8 cellular contexts compared by ENCODE assay signal in genomic region chr15:78872155-78872971, GRCh38. TPM values are rescaled to one million over a fixed set of nuclear protein-coding genes. Genes with fewer than 3 reads are reported as not detected.
A peak's percentile ranks its signal among the peaks of the same experiment; 100 is the strongest.
DNase-seq lines count a peak whose midpoint lies in the region; ATAC-seq and TF ChIP-seq lines count a peak whose summit lies in the region.

Gene MORF4L1, plus strand, starts transcription at chr15:78872890. Its CDS starts 128 bp downstream, at chr15:78873018.

- DNase-seq in AG10803 (ENCODE audit: low read depth) (peak; percentile 95), NCI-H524 treated with DMSO at 0.1 percent for 48 hours (lab: John Stamatoyannopoulos, UW) (peak; percentile 80), chondrocyte (ENCODE audit: low spot score) (peak; percentile 99), kidney epithelial cell (ENCODE audit: low read depth) (peak; percentile 85)
- DNase-seq in activated CD4-positive, alpha-beta T cell treated with anti-CD3 and anti-CD28 coated beads for 4 hours = peak; percentile 91 to 92
- peak; percentile 94 for DNase-seq in stimulated activated CD4-positive, alpha-beta T cell treated with anti-CD3 and anti-CD28 coated beads, Interleukin-15, amount 100 ng/mL, for 1 hour (ENCODE audit: low read depth in 1 of 2, low spot score in 1 of 2)

- H3K27ac Mint-ChIP-seq in chondrocyte (ENCODE audit: unreplicated experiment) = peak within 1 kb of the TSS; percentile 100

- H3K4me3 ChIP-seq in AG10803 (ENCODE audit: low read length) = peak within 1 kb of the TSS; percentile 100
- H3K4me3 ChIP-seq in kidney epithelial cell (ENCODE audit: low read depth, low read length) = peak within 1 kb of the TSS; percentile 100

- no peaks in the 10 kb centered on the region for H3K9me3 Mint-ChIP-seq in chondrocyte (ENCODE audit: low read depth)

- H3K4me3 Mint-ChIP-seq in chondrocyte (ENCODE audit: unreplicated experiment) = peak within 1 kb of the TSS; percentile 100

- H3K4me1 Mint-ChIP-seq in chondrocyte (ENCODE audit: low read depth) = peaks cover 35% of the 10 kb centered on the region

- no peaks in the 10 kb centered on the region for H3K36me3 Mint-ChIP-seq in chondrocyte (ENCODE audit: low read depth)

- peak; percentile 76 for ATAC-seq in GM19328 (IDR thresholded peaks at IDR 0.05; ENCODE audit: unreplicated experiment)
- peak; percentile 79 for ATAC-seq in HG03460 (IDR thresholded peaks at IDR 0.05; ENCODE audit: unreplicated experiment)

- no peaks in the 10 kb centered on the region for H3K27me3 ChIP-seq in kidney epithelial cell (ENCODE audit: control insufficient read depth, insufficient read depth, low read length)

- H3K27me3 Mint-ChIP-seq in chondrocyte (ENCODE audit: low read depth) = no peaks in the 10 kb centered on the region

- H3K36me3 ChIP-seq in kidney epithelial cell (ENCODE audit: control insufficient read depth, insufficient read depth, low read length) = no peaks in the 10 kb centered on the region

- TF ChIP-seq CTCF in AG10803 (conservative IDR thresholded peaks at IDR 0.05; ENCODE audit: low read length) = no peak
- TF ChIP-seq CTCF in chondrocyte (IDR thresholded peaks at IDR 0.05) = no peak
- TF ChIP-seq CTCF in kidney epithelial cell (IDR thresholded peaks at IDR 0.05; ENCODE audit: insufficient read depth, low read length, poor library complexity, severe bottlenecking) = no peak

RNA-seq across cellular contexts. Expression of gene MORF4L1, which starts in this region (rescaled TPM):
- total RNA-seq in chondrocyte (491 to 545 TPM (median 512 TPM) in 3 replicates), kidney epithelial cell (280 and 366 TPM in 2 replicates)

Comparison
In these comparisons a context has a peak if more than half of its experiments do, and no peak if none do; other contexts are left out.
1. Peak in every context shown above with its lines: DNase-seq, ATAC-seq and H3K4me3 ChIP-seq.